18 cellular contexts compared by ENCODE assay signal in genomic region chr10:47022311-47023131, GRCh38.
A peak's percentile ranks its signal among the peaks of the same experiment; 100 is the strongest.
DNase-seq lines count a peak whose midpoint lies in the region; ATAC-seq and TF ChIP-seq lines count a peak whose summit lies in the region.
"Had no signal": no experiment of that assay in that cellular context is flagged by ENCODE, and none has a peak within 500 bp of the region (broad histone marks: within the 10 kb centered on the region; RNA-seq: fewer than 3 reads in every experiment).

No MANE protein-coding gene starts in this region.

- DNase-seq in activated CD8-positive, alpha-beta memory T cell treated with anti-CD3 and anti-CD28 coated beads, Interleukin-2, amount 50 U/mL, for 48 hours, result peak; percentile 48
- no peak for DNase-seq in activated CD8-positive, alpha-beta memory T cell treated with anti-CD3 and anti-CD28 coated beads for 24 hours
- DNase-seq in esophagus muscularis mucosa (ENCODE audit: extremely low spot score), result peak; percentile 91
- DNase-seq in lung (ENCODE audit: low spot score), result peak; percentile 27
- peak; percentile 26 to 74 for DNase-seq in upper lobe of left lung
- DNase-seq in LoVo (ENCODE audit: low spot score), result no peak
- DNase-seq: ACHN; CD8-positive, alpha-beta memory T cell; effector CD8-positive, alpha-beta T cell; naive B cell; NCI-H187; NCI-H345; NK-92 treated with Interleukin-12 subunit alpha and Interleukin-12 subunit beta, amount 100 ng/mL, for 24 hours; stimulated activated naive CD4-positive, alpha-beta T cell treated with Interleukin-2 at 50 U/mL for 16 hours had no signal

- H3K4me3 ChIP-seq in esophagus muscularis mucosa (no peak overlapping the region), lung (no peak overlapping the region), upper lobe of left lung (no peak overlapping the region)
- H3K4me3 ChIP-seq: cardiac muscle cell, GM23338 had no signal

- ATAC-seq in lung (ENCODE audit: insufficient read depth, low FRiP score), result no peak
- ATAC-seq in upper lobe of left lung (ENCODE audit: low FRiP score in 2 of 2), result no peak
- no peak for ATAC-seq in HG03175 (IDR thresholded peaks at IDR 0.05; ENCODE audit: unreplicated experiment)
- ATAC-seq in HG02571 (IDR thresholded peaks at IDR 0.05; ENCODE audit: unreplicated experiment), result no peak
- ATAC-seq: GM23338 had no signal

- TF ChIP-seq POLR2A in esophagus muscularis mucosa (IDR thresholded peaks at IDR 0.05; ENCODE audit: low read depth) (no peak), upper lobe of left lung (IDR thresholded peaks at IDR 0.05) (no peak)

- H3K4me1 ChIP-seq in esophagus muscularis mucosa (peaks cover 0 to 20% (median 13%) of the 10 kb centered on the region in 4 donors), lung (ENCODE audit: control insufficient read depth in 2 of 2, insufficient read depth in 2 of 2, low read length in 2 of 2) (no peaks in the 10 kb centered on the region), upper lobe of left lung (no peaks in the 10 kb centered on the region)

- 82% methylated on average over 11 of the region's 16 CpGs for WGBS in esophagus muscularis mucosa
- WGBS in lung, 2 donors, result 72 to 76% methylated on average over 16 of the region's 16 CpGs
- 70 to 95% methylated on average over 3 to 16 of the region's 16 CpGs for WGBS in upper lobe of left lung, 2 donors

- TF ChIP-seq CTCF in esophagus muscularis mucosa (IDR thresholded peaks at IDR 0.05) (no peak), lung (IDR thresholded peaks at IDR 0.05; ENCODE audit: control extremely low read depth, extremely low read depth) (no peak), upper lobe of left lung (IDR thresholded peaks at IDR 0.05) (no peak)

- H3K9me3 ChIP-seq in esophagus muscularis mucosa, result no peaks in the 10 kb centered on the region
- H3K9me3 ChIP-seq in lung (ENCODE audit: control insufficient read depth in 2 of 2, insufficient read depth in 1 of 2, low read length in 1 of 2), result peaks cover 0 to 2% of the 10 kb centered on the region in 2 donors
- H3K9me3 ChIP-seq in upper lobe of left lung, result no peaks in the 10 kb centered on the region

- TF ChIP-seq EP300 in esophagus muscularis mucosa (IDR thresholded peaks at IDR 0.05) (no peak), upper lobe of left lung (IDR thresholded peaks at IDR 0.05) (no peak)

- intact Hi-C loops in esophagus muscularis mucosa (cut with DNase I), result no loop called here

- H3K36me3 ChIP-seq in esophagus muscularis mucosa, result no peaks in the 10 kb centered on the region
- no peaks in the 10 kb centered on the region for H3K36me3 ChIP-seq in lung (ENCODE audit: control insufficient read depth in 2 of 2, insufficient read depth in 2 of 2, low read length in 2 of 2)
- H3K36me3 ChIP-seq in upper lobe of left lung, result no peaks in the 10 kb centered on the region
- H3K36me3 ChIP-seq: cardiac muscle cell had no signal

- H3K27me3 ChIP-seq in esophagus muscularis mucosa, result no peaks in the 10 kb centered on the region
- no peaks in the 10 kb centered on the region for H3K27me3 ChIP-seq in lung (ENCODE audit: control insufficient read depth, insufficient read depth)
- no peaks in the 10 kb centered on the region for H3K27me3 ChIP-seq in upper lobe of left lung
- H3K27me3 ChIP-seq: cardiac muscle cell had no signal

- peak overlapping the region in 1 of 4 donors; percentile 20 for H3K27ac ChIP-seq in esophagus muscularis mucosa (replicated peaks in 1 of 4)
- H3K27ac ChIP-seq in lung (ENCODE audit: low read depth in 1 of 2, low read length in 1 of 2), result peak overlapping the region in 1 of 2 donors; percentile 11
- H3K27ac ChIP-seq in upper lobe of left lung, result peak overlapping the region in 2 of 4 donors; percentile 32 to 44
- H3K27ac ChIP-seq: cardiac muscle cell had no signal

Comparison
In these comparisons a context has a peak if more than half of its experiments do, and no peak if none do; other contexts are left out.
1. DNase-seq: peak in activated CD8-positive, alpha-beta memory T cell treated with anti-CD3 and anti-CD28 coated beads, Interleukin-2, amount 50 U/mL, for 48 hours (single experiment), esophagus muscularis mucosa (single experiment), lung (single experiment) and upper lobe of left lung (2 of 2); none in activated CD8-positive, alpha-beta memory T cell treated with anti-CD3 and anti-CD28 coated beads for 24 hours (single experiment) and LoVo (single experiment).